Comparison of ENCODE assay signal across 1 cellular context in the genomic region with DNA sequence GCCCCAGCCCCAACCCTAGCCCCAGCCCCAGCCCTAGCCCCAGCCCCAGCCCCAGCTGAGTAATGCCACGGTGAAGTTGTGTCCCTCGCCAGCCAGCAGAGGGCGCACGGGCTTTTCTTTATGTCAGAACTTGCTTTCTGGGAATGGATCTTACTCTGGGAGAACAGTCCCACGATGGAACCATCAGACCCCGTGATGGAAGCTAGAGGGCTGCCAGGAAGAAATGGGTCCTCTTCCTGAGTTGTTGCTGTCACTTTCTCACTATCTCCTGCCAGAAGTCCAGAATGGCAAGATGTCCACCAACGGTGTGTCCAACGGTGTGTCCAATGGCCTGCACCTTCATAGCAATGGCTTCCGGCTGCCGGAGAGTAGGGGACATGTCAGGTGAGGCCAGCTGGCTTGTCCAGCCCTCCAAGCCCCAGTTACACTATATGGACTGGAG.
TF ChIP-seq lines count a peak whose summit lies in the region.

No MANE protein-coding gene starts in this region.

TF ChIP-seq in SK-N-SH, 30 proteins besides CTCF, POLR2A, EP300 and RAD21 (continued from another document):
- TF ChIP-seq, protein P1, sequence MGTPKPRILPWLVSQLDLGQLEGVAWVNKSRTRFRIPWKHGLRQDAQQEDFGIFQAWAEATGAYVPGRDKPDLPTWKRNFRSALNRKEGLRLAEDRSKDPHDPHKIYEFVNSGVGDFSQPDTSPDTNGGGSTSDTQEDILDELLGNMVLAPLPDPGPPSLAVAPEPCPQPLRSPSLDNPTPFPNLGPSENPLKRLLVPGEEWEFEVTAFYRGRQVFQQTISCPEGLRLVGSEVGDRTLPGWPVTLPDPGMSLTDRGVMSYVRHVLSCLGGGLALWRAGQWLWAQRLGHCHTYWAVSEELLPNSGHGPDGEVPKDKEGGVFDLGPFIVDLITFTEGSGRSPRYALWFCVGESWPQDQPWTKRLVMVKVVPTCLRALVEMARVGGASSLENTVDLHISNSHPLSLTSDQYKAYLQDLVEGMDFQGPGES (IDR thresholded peaks at IDR 0.05; ENCODE audit: low read depth, low read length): no peak
- TF ChIP-seq TEAD4 (IDR thresholded peaks at IDR 0.05; ENCODE audit: borderline replicate concordance, insufficient read depth): no peak
